In the genomic region with DNA sequence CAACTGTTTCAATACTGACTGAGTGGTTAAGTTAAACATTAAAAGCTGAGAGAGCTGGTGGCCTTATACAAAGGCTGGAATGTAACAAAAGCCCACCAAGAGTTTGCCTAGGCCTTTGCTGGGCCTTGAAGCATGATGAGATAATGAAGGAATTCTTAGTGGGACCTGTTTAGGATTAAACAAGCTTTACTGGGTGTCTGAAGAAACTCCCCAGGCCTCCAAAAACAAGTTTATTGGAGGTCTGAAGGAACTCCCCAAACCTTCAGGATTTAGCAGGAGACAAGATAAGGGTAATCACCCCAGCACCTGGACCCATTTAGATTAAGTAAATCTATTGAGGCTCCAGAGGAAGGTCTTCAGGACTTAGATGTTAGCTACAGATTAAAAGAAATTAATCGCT, we compare ENCODE assay signal across 23 cellular contexts. TPM values are rescaled to one million over a fixed set of nuclear protein-coding genes. Genes with fewer than 3 reads are reported as not detected.
"Had no signal": no experiment of that assay in that cellular context is flagged by ENCODE, and none has a peak within 500 bp of the region (broad histone marks: within the 10 kb centered on the region; RNA-seq: fewer than 3 reads in every experiment).

No MANE protein-coding gene starts in this region.

- H3K4me1 ChIP-seq: parathyroid adenoma, psoas muscle, right lobe of liver had no signal

- H3K27ac ChIP-seq: coronary artery, epithelial cell of prostate, esophagus muscularis mucosa, gastroesophageal sphincter, parathyroid adenoma, psoas muscle, right lobe of liver had no signal

- H3K4me1 Mint-ChIP-seq: stimulated activated naive B cell treated with anti-CD40 and anti-IgM and Interleukin-4, amounts not matched to agents 10 μg/mL and 1 μg/mL and 100 μg/mL, for 72 hours had no signal

- H3K4me3 Mint-ChIP-seq: immature natural killer cell; natural killer cell treated with Interleukin-12 subunit alpha and Interleukin-12 subunit beta and Interleukin-15 and Interleukin-18, amount 100 ng/mL, for 72 hours; stimulated activated naive B cell treated with anti-CD40 and anti-IgM and Interleukin-4, amounts not matched to agents 10 μg/mL and 1 μg/mL and 100 μg/mL, for 72 hours had no signal

- H3K27me3 Mint-ChIP-seq: natural killer cell treated with Interleukin-12 subunit alpha and Interleukin-12 subunit beta and Interleukin-15 and Interleukin-18, amount 100 ng/mL, for 72 hours; stimulated activated naive B cell treated with anti-CD40 and anti-IgM and Interleukin-4, amounts not matched to agents 10 μg/mL and 1 μg/mL and 100 μg/mL, for 72 hours had no signal

- H3K9me3 ChIP-seq: esophagus muscularis mucosa, gastroesophageal sphincter, psoas muscle, right lobe of liver had no signal

- H3K4me3 ChIP-seq: coronary artery, esophagus muscularis mucosa, gastroesophageal sphincter, psoas muscle, right lobe of liver had no signal

- H3K27ac Mint-ChIP-seq: stimulated activated naive B cell treated with anti-CD40 and anti-IgM and Interleukin-4, amounts not matched to agents 10 μg/mL and 1 μg/mL and 100 μg/mL, for 72 hours had no signal

- DNase-seq: central memory CD4-positive, alpha-beta T cell; effector CD8-positive, alpha-beta T cell; foreskin fibroblast; immature natural killer cell; left colon; psoas muscle; retina; right lobe of liver; stimulated activated CD4-positive, alpha-beta T cell treated with anti-CD3 and anti-CD28 coated beads, Interleukin-2, amount 100 ng/mL, for 24 hours; stimulated activated CD4-positive, alpha-beta T cell treated with anti-CD3 and anti-CD28 coated beads, Interleukin-4, amount 100 ng/mL, for 4 hours; stimulated activated naive B cell treated with anti-CD40 and anti-IgM and Interleukin-4, amounts not matched to agents 10 μg/mL and 1 μg/mL and 100 μg/mL, for 72 hours; trophoblast cell had no signal

- H3K27me3 ChIP-seq: esophagus muscularis mucosa, gastroesophageal sphincter, right lobe of liver had no signal

- H3K9me3 Mint-ChIP-seq: immature natural killer cell; natural killer cell treated with Interleukin-12 subunit alpha and Interleukin-12 subunit beta and Interleukin-15 and Interleukin-18, amount 100 ng/mL, for 72 hours had no signal

- H3K36me3 ChIP-seq: esophagus muscularis mucosa, right lobe of liver had no signal

- ATAC-seq: gastroesophageal sphincter; left colon; natural killer cell treated with Interleukin-12 subunit alpha and Interleukin-12 subunit beta and Interleukin-15 and Interleukin-18, amount 100 ng/mL, for 72 hours; psoas muscle; right lobe of liver; stimulated activated naive B cell treated with anti-CD40 and anti-IgM and Interleukin-4, amounts not matched to agents 10 μg/mL and 1 μg/mL and 100 μg/mL, for 72 hours had no signal

- H3K36me3 Mint-ChIP-seq: natural killer cell treated with Interleukin-12 subunit alpha and Interleukin-12 subunit beta and Interleukin-15 and Interleukin-18, amount 100 ng/mL, for 72 hours; stimulated activated naive B cell treated with anti-CD40 and anti-IgM and Interleukin-4, amounts not matched to agents 10 μg/mL and 1 μg/mL and 100 μg/mL, for 72 hours had no signal

RNA-seq across cellular contexts. Expression of gene PCARE, which starts 18.7 kb away (rescaled TPM):
- total RNA-seq: chondrocyte; dermis microvascular lymphatic vessel endothelial cell; esophagus muscularis mucosa; left colon; liver; lung microvascular endothelial cell; mucosa of gallbladder; natural killer cell treated with Interleukin-12 subunit alpha and Interleukin-12 subunit beta and Interleukin-15 and Interleukin-18, amount 100 ng/mL, for 72 hours; right lobe of liver had no signal
